Comparison of ENCODE assay signal across 1 cellular context in the genomic region with DNA sequence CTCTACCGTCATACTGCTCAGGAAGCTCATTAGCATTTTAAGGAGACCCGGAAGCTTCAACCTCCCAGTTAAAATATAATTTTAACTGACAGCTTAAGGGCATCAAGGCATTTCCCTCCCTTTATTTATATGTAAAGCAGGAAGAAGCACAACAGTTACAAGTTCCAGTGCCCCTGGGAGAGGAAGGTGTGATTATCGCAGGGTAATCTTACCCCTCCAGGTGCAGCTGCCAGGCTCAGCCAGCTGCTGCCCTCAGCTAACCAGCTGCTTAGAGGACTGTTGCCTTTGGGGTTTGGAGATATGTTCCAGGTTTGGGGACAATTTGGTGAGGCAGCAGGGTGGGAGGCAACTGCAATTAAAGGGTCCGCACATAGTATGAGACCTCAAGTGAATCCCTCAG.
TF ChIP-seq lines count a peak whose summit lies in the region.

No MANE protein-coding gene starts in this region.

TF ChIP-seq in H1, 55 proteins besides CTCF, POLR2A, EP300 and RAD21:
- TF ChIP-seq KDM4A (IDR thresholded peaks at IDR 0.05; ENCODE audit: low read depth, low read length, severe bottlenecking) (no peak), JUND (IDR thresholded peaks at IDR 0.05; ENCODE audit: low read length) (no peak)
TF ChIP-seq in H1: peak in this region for 0.
